1 cellular context compared by ENCODE assay signal in genomic region chr17:68740555-68741447, GRCh38.
TF ChIP-seq lines count a peak whose summit lies in the region.

No MANE protein-coding gene starts in this region.

TF ChIP-seq in HEK293, 187 proteins besides CTCF, POLR2A, EP300 and RAD21 (continued from another document):
- TF ChIP-seq REST (tag by site-specific recombination; IDR thresholded peaks at IDR 0.05) (no peak), ZNF302 (tag by site-specific recombination; IDR thresholded peaks at IDR 0.05; ENCODE audit: low read depth) (no peak), ZNF791 (tag by site-specific recombination; IDR thresholded peaks at IDR 0.05) (no peak), ZBTB21 (tag by site-specific recombination; IDR thresholded peaks at IDR 0.05) (no peak), ZNF112 (tag by site-specific recombination; IDR thresholded peaks at IDR 0.05) (no peak), ZFP69B (tag by site-specific recombination; IDR thresholded peaks at IDR 0.05) (no peak), ZNF266 (tag by site-specific recombination; IDR thresholded peaks at IDR 0.05; ENCODE audit: low read depth) (no peak), GFI1B (tag by site-specific recombination; IDR thresholded peaks at IDR 0.05) (no peak), ZNF843 (tag by site-specific recombination; IDR thresholded peaks at IDR 0.05) (no peak), ZNF660 (tag by site-specific recombination; IDR thresholded peaks at IDR 0.05) (no peak), ELK4 (IDR thresholded peaks at IDR 0.05; ENCODE audit: borderline replicate concordance, low read depth, low read length) (no peak), TRIM28 (IDR thresholded peaks at IDR 0.05; ENCODE audit: borderline replicate concordance, low read length) (no peak), ZNF394 (tag by site-specific recombination; IDR thresholded peaks at IDR 0.05; ENCODE audit: borderline replicate concordance) (no peak)
